In the genomic region with DNA sequence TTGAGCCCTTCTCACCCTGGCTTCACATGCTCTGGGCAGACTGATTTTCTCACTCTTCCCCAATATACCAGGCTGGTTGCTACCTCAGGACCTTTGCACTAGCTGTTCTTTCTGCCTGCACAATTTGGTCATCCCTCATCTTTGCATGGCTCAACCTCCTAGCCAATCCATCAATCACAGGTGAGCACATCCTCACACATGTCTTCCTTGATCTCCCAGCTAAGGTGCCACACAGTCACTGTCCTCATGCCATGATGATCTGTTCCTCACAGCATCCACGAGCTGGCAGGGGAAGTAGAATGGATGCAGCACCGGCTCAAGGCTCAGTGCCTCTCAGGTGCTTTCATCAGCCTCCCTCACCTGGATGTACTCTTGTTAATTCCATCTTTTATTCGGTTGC, we compare ENCODE assay signal across 28 cellular contexts. TPM values are rescaled to one million over a fixed set of nuclear protein-coding genes. Genes with fewer than 3 reads are reported as not detected.
"Had no signal": no experiment of that assay in that cellular context is flagged by ENCODE, and none has a peak within 500 bp of the region (broad histone marks: within the 10 kb centered on the region; RNA-seq: fewer than 3 reads in every experiment).

No MANE protein-coding gene starts in this region.

- H3K36me3 ChIP-seq: esophagus squamous epithelium, gastrocnemius medialis, heart right ventricle, left lung, lower lobe of right lung had no signal

- H3K27ac ChIP-seq: coronary artery, dorsolateral prefrontal cortex, epithelial cell of prostate, esophagus squamous epithelium, gastrocnemius medialis, heart right ventricle, left lung, lower lobe of right lung had no signal

- H3K4me3 ChIP-seq: coronary artery, dorsolateral prefrontal cortex, esophagus squamous epithelium, gastrocnemius medialis, heart right ventricle, left lung, lower lobe of right lung had no signal

- H3K4me1 ChIP-seq: esophagus squamous epithelium, gastrocnemius medialis, left lung, lower lobe of right lung had no signal

- H3K27me3 ChIP-seq: gastrocnemius medialis, left lung had no signal

- H3K9me3 ChIP-seq: esophagus squamous epithelium, gastrocnemius medialis, heart right ventricle, left lung, lower lobe of right lung had no signal

- FAIRE-seq: colon, endometrium, islet of Langerhans, keratinocyte had no signal

- ATAC-seq: effector memory CD8-positive, alpha-beta T cell; esophagus mucosa; gastrocnemius medialis; heart right ventricle; left cardiac atrium; left lung; left ventricle myocardium superior; lower lobe of right lung; naive thymus-derived CD4-positive, alpha-beta T cell had no signal

- DNase-seq: dermis blood vessel endothelial cell; dorsolateral prefrontal cortex; effector CD8-positive, alpha-beta T cell; effector memory CD8-positive, alpha-beta T cell; endodermal cell; erythroblast; esophagus squamous epithelium; foreskin fibroblast; foreskin melanocyte; gastrocnemius medialis; glutamatergic neuron; head of caudate nucleus; heart right ventricle; hippocampal formation; left cardiac atrium; left lung; left ventricle myocardium superior; lower lobe of right lung; mesenchymal stem cell; midbrain; naive thymus-derived CD4-positive, alpha-beta T cell had no signal

RNA-seq across cellular contexts. Expression of gene S1PR3, which starts 30.6 kb away (rescaled TPM):
- polyA plus RNA-seq: naive thymus-derived CD4-positive, alpha-beta T cell had no signal
